ENCODE assay signal across 34 cellular contexts in genomic region chr21:39552856-39553255, GRCh38. TPM values are rescaled to one million over a fixed set of nuclear protein-coding genes. Genes with fewer than 3 reads are reported as not detected.
"Had no signal": no experiment of that assay in that cellular context is flagged by ENCODE, and none has a peak within 500 bp of the region (broad histone marks: within the 10 kb centered on the region; RNA-seq: fewer than 3 reads in every experiment).

No MANE protein-coding gene starts in this region.

- H3K9me3 Mint-ChIP-seq: natural killer cell; natural killer cell treated with Interleukin-12 subunit alpha and Interleukin-12 subunit beta and Interleukin-15 and Interleukin-18, amount 100 ng/mL, for 72 hours had no signal

- H3K27me3 ChIP-seq: neural progenitor cell, ovary, pancreas, right atrium auricular region, right lobe of liver, sigmoid colon, spleen had no signal

- H3K27ac Mint-ChIP-seq: naive thymus-derived CD4-positive, alpha-beta T cell; naive thymus-derived CD8-positive, alpha-beta T cell; natural killer cell; natural killer cell treated with Interleukin-12 subunit alpha and Interleukin-12 subunit beta and Interleukin-15 and Interleukin-18, amount 100 ng/mL, for 72 hours; nephron; nephron progenitor cell; progenitor cell of endocrine pancreas had no signal

- H3K4me3 Mint-ChIP-seq: naive thymus-derived CD4-positive, alpha-beta T cell; naive thymus-derived CD8-positive, alpha-beta T cell; natural killer cell; natural killer cell treated with Interleukin-12 subunit alpha and Interleukin-12 subunit beta and Interleukin-15 and Interleukin-18, amount 100 ng/mL, for 72 hours; nephron; nephron progenitor cell; neural crest cell had no signal

- DNase-seq: naive thymus-derived CD4-positive, alpha-beta T cell; naive thymus-derived CD8-positive, alpha-beta T cell; natural killer cell; nephron progenitor cell; nucleus accumbens; occipital lobe; ovary; pancreas; posterior cingulate gyrus; retina; right cardiac atrium; right lobe of liver; sigmoid colon; small intestine; spleen; stimulated activated CD4-positive, alpha-beta T cell treated with anti-CD3 and anti-CD28 coated beads, Interleukin-12 subunit alpha, Interleukin-12 subunit beta, amount 100 ng/mL, for 4 hours; stimulated activated CD4-positive, alpha-beta T cell treated with anti-CD3 and anti-CD28 coated beads, Interleukin-15, amount 100 ng/mL, for 24 hours; stimulated activated CD4-positive, alpha-beta T cell treated with anti-CD3 and anti-CD28 coated beads, Interleukin-1b, Interleukin-23, amount 100 ng/mL, for 48 hours; stimulated activated CD4-positive, alpha-beta T cell treated with anti-CD3 and anti-CD28 coated beads, Interleukin-2, amount 100 ng/mL, for 24 hours had no signal

- H3K9me3 ChIP-seq: neutrophil, ovary, pancreas, prostate gland, right atrium auricular region, right lobe of liver had no signal

- H3K4me1 Mint-ChIP-seq: naive thymus-derived CD4-positive, alpha-beta T cell; naive thymus-derived CD8-positive, alpha-beta T cell; natural killer cell; nephron progenitor cell had no signal

- H3K36me3 Mint-ChIP-seq: naive thymus-derived CD4-positive, alpha-beta T cell; natural killer cell; natural killer cell treated with Interleukin-12 subunit alpha and Interleukin-12 subunit beta and Interleukin-15 and Interleukin-18, amount 100 ng/mL, for 72 hours had no signal

- H3K36me3 ChIP-seq: neural progenitor cell, neutrophil, ovary, pancreas, prostate gland, right atrium auricular region, right lobe of liver, sigmoid colon, spleen had no signal

- H3K4me3 ChIP-seq: neural progenitor cell, ovary, pancreas, prostate gland, right atrium auricular region, right lobe of liver, sigmoid colon, skin epidermis, smooth muscle cell, spleen had no signal

- H3K27ac ChIP-seq: neural progenitor cell, neutrophil, ovary, pancreas, parathyroid adenoma, prostate gland, right atrium auricular region, right lobe of liver, sigmoid colon, skin epidermis, spleen had no signal

- H3K27me3 Mint-ChIP-seq: progenitor cell of endocrine pancreas had no signal

- FAIRE-seq: pancreas, small intestine had no signal

- H3K4me1 ChIP-seq: pancreas, parathyroid adenoma, prostate gland, right atrium auricular region, right lobe of liver, sigmoid colon, spleen had no signal

- ATAC-seq: naive thymus-derived CD4-positive, alpha-beta T cell; naive thymus-derived CD8-positive, alpha-beta T cell; natural killer cell; natural killer cell treated with Interleukin-12 subunit alpha and Interleukin-12 subunit beta and Interleukin-15 and Interleukin-18, amount 100 ng/mL, for 72 hours; pancreas; right cardiac atrium; right lobe of liver; sciatic nerve had no signal

RNA-seq across cellular contexts. Expression of gene B3GALT5, which starts 59.9 kb away (rescaled TPM):
- total RNA-seq: naive thymus-derived CD4-positive, alpha-beta T cell; naive thymus-derived CD8-positive, alpha-beta T cell; natural killer cell treated with Interleukin-12 subunit alpha and Interleukin-12 subunit beta and Interleukin-15 and Interleukin-18, amount 100 ng/mL, for 72 hours; omental fat pad; osteocyte; pulmonary artery endothelial cell; right atrium auricular region; sciatic nerve had no signal
- polyA plus RNA-seq: naive thymus-derived CD4-positive, alpha-beta T cell; naive thymus-derived CD8-positive, alpha-beta T cell had no signal
